21 cellular contexts compared by ENCODE assay signal in genomic region chr16:69941251-69942098, GRCh38. TPM values are rescaled to one million over a fixed set of nuclear protein-coding genes. Genes with fewer than 3 reads are reported as not detected.
A peak's percentile ranks its signal among the peaks of the same experiment; 100 is the strongest.
DNase-seq lines count a peak whose midpoint lies in the region; ATAC-seq, FAIRE-seq and TF ChIP-seq lines count a peak whose summit lies in the region.
"Had no signal": no experiment of that assay in that cellular context is flagged by ENCODE, and none has a peak within 500 bp of the region (broad histone marks: within the 10 kb centered on the region; RNA-seq: fewer than 3 reads in every experiment).

No MANE protein-coding gene starts in this region.

- TF ChIP-seq POLR2A in H1 (IDR thresholded peaks at IDR 0.05; ENCODE audit: control extremely low read depth in 1 of 2, low read depth in 2 of 2, low read length in 2 of 2) = no peak

- H3K18ac ChIP-seq in H9 (ENCODE audit: insufficient read length, low read depth, low read length) (no peak overlapping the region), H1 (ENCODE audit: extremely low read depth, low read length) (peak overlapping the region; percentile 6; the same call in 1 of the 2 replicates)

- H4K8ac ChIP-seq in H9 (replicated peaks; ENCODE audit: insufficient read length, low read depth, low read length) (no peak overlapping the region), H1 (ENCODE audit: extremely low read depth, insufficient read depth, low read length) (no peak overlapping the region; the same call in 1 of the 2 replicates)

- H4K20me1 ChIP-seq in H9 (ENCODE audit: control insufficient read depth, insufficient read depth, insufficient read length) (no peaks in the 10 kb centered on the region), H1 (replicated peaks in 1 of 2; ENCODE audit: control insufficient read depth in 1 of 2, insufficient read depth in 2 of 2, low read length in 2 of 2) (no peaks in the 10 kb centered on the region)

- H3K56ac ChIP-seq in H9 (ENCODE audit: insufficient read length, low read depth, low read length) (no peak overlapping the region), H1 (replicated peaks; ENCODE audit: insufficient read length, low read depth, low read length) (no peak overlapping the region)

- H2BK120ac ChIP-seq in H9 (ENCODE audit: low read depth, low read length, poor library complexity, severe bottlenecking) = no peak overlapping the region
- no peak overlapping the region for H2BK120ac ChIP-seq in H1 (replicated peaks; ENCODE audit: low read depth, low read length)

- peaks cover 7 to 25% (median 21%) of the 10 kb centered on the region in 3 experiments; a peak in 6 of 7 replicates for H3K36me3 Mint-ChIP-seq in H9 (ENCODE audit: insufficient read depth in 1 of 3, low read depth in 3 of 3)
- H3K36me3 Mint-ChIP-seq in activated T-cell treated with anti-CD3 and anti-CD28 coated beads, Interleukin-2, amount 50 U/mL, for 24 hours (ENCODE audit: low read depth) = peaks cover 53% of the 10 kb centered on the region

- no peak for TF ChIP-seq RAD21 in H1 (IDR thresholded peaks at IDR 0.05 in 1 of 2, conservative IDR thresholded peaks at IDR 0.05 in 1 of 2; ENCODE audit: low read depth in 2 of 2, low read length in 2 of 2)

- H2BK15ac ChIP-seq in H9 (ENCODE audit: low read depth, low read length) (peak overlapping the region; percentile 71; the same call in 1 of the 2 replicates), H1 (ENCODE audit: low read length) (no peak overlapping the region; the same call in 1 of the 2 replicates)

- peaks cover 14% of the 10 kb centered on the region in 2 experiments for H3K4me1 Mint-ChIP-seq in H9
- H3K4me1 Mint-ChIP-seq in activated T-cell treated with anti-CD3 and anti-CD28 coated beads, Interleukin-2, amount 50 U/mL, for 24 hours (ENCODE audit: low read depth) = no peaks in the 10 kb centered on the region
- H3K4me1 Mint-ChIP-seq: activated B cell treated with CpG ODN at 0.5 μM for 24 hours, B cell, T-helper 17 cell had no signal

- H3K4ac ChIP-seq in H9 (ENCODE audit: low read depth, low read length) (peak overlapping the region; percentile 73; the same call in 1 of the 2 replicates), H1 (replicated peaks; ENCODE audit: insufficient read length, low read depth, low read length) (no peak overlapping the region)

- H2BK12ac ChIP-seq in H9 (ENCODE audit: insufficient read length, low read depth, low read length) = no peak overlapping the region
- peak overlapping the region; percentile 96 for H2BK12ac ChIP-seq in H1 (ENCODE audit: low read depth, low read length)

- H3K9ac ChIP-seq in H9 (ENCODE audit: extremely low read depth, insufficient read length, low read length) (no peak overlapping the region), H1 (replicated peaks in 1 of 4; ENCODE audit: extremely low read depth in 1 of 4, low read depth in 3 of 4, low read length in 3 of 4) (peak overlapping the region in 1 of 4 experiments; percentile 1; a peak in 1 of 7 replicates)
- H3K9ac ChIP-seq: neural progenitor cell had no signal

- no peak overlapping the region for H3T11ph ChIP-seq in H9 (ENCODE audit: low read length)

- H3K27me3 ChIP-seq in H9 (ENCODE audit: insufficient read depth, low read length) = no peaks in the 10 kb centered on the region
- no peaks in the 10 kb centered on the region for H3K27me3 ChIP-seq in H1 (replicated peaks in 1 of 4; ENCODE audit: control insufficient read depth in 3 of 4, extremely low read depth in 1 of 4, insufficient read depth in 3 of 4, low read length in 3 of 4)
- no peaks in the 10 kb centered on the region for H3K27me3 ChIP-seq in lung (ENCODE audit: control insufficient read depth, insufficient read depth)
- no peaks in the 10 kb centered on the region for H3K27me3 ChIP-seq in thoracic aorta (replicated peaks; ENCODE audit: insufficient read depth)
- H3K27me3 ChIP-seq: neural progenitor cell had no signal

- peak overlapping the region; percentile 63; the same call in 1 of the 2 replicates for H3K14ac ChIP-seq in H9 (ENCODE audit: insufficient read depth, low read length)
- H3K14ac ChIP-seq in H1 (ENCODE audit: insufficient read length) = no peak overlapping the region

- no peak for FAIRE-seq in H1 (lab: Jason Lieb, UNC)
- FAIRE-seq: islet of Langerhans had no signal

- H3K27ac ChIP-seq in H9 (ENCODE audit: insufficient read length, low read depth, low read length) = no peak overlapping the region
- peak overlapping the region; percentile 18; the same call in 1 of the 2 replicates for H3K27ac ChIP-seq in H1 (ENCODE audit: low read depth, low read length)
- H3K27ac ChIP-seq in lung (ENCODE audit: low read depth in 1 of 2, low read length in 1 of 2) = peak overlapping the region in 1 of 2 donors; percentile 9
- peak overlapping the region; percentile 61 to 96 for H3K27ac ChIP-seq in thoracic aorta
- H3K27ac ChIP-seq: neural progenitor cell had no signal

- no peak for DNase-seq in H9
- no peak for DNase-seq in H1 (ENCODE audit: low read depth in 1 of 2, low spot score in 2 of 2)
- peak; percentile 40 for DNase-seq in lung (ENCODE audit: low spot score)
- DNase-seq in thoracic aorta (ENCODE audit: low spot score) = no peak
- no peak for DNase-seq in KG1 (lab: John Stamatoyannopoulos, UW)
- DNase-seq in SHP77 treated with DMSO at 0.1 percent for 48 hours (lab: John Stamatoyannopoulos, UW) = no peak
- no peak for DNase-seq in cortex of kidney (lab: John Stamatoyannopoulos, UW)
- DNase-seq in activated T-cell treated with anti-CD3 and anti-CD28 coated beads, Interleukin-2, amount 50 U/mL, for 24 hours = no peak
- DNase-seq: activated B cell treated with CpG ODN at 0.5 μM for 24 hours; activated CD8-positive, alpha-beta T cell treated with anti-CD3 and anti-CD28 coated beads, Interleukin-2, amount 10 ng/mL, durations not matched to agents 7 days and 5 days; central memory CD4-positive, alpha-beta T cell; effector CD8-positive, alpha-beta T cell; midbrain; NCI-H2081 treated with DMSO at 0.1 percent for 48 hours; NCI-H510A treated with DMSO at 0.1 percent for 48 hours; T-helper 17 cell had no signal

- H2BK5ac ChIP-seq in H9 (ENCODE audit: insufficient read length, low read length) = no peak overlapping the region
- peak overlapping the region; percentile 77 for H2BK5ac ChIP-seq in H1 (ENCODE audit: low read depth, low read length)

- POLR2A ChIA-PET in H1 (lab: Charles Lee; ENCODE audit: partially characterized antibody) = interaction anchor here (1.3 kb wide), 1 partner anchor 11 kb away, joined by 3 read pairs; no protein-coding TSS in a partner anchor

- H3K79me1 ChIP-seq in H9 (ENCODE audit: insufficient read depth, low read depth, low read length, poor library complexity, severe bottlenecking) (no peaks in the 10 kb centered on the region), H1 (ENCODE audit: low read depth, low read length) (no peaks in the 10 kb centered on the region; the same call in 1 of the 2 replicates)

- H3K4me3 ChIP-seq in H1 (ENCODE audit: extremely low read depth in 1 of 4, insufficient read depth in 2 of 4, low read depth in 3 of 4, low read length in 4 of 4) (no peak overlapping the region), lung (no peak overlapping the region), thoracic aorta (no peak overlapping the region)
- H3K4me3 ChIP-seq: HAP-1, neural progenitor cell had no signal

- H3K79me2 ChIP-seq in H9 (ENCODE audit: insufficient read depth, low read length) (no peaks in the 10 kb centered on the region), H1 (ENCODE audit: control insufficient read depth in 1 of 2, insufficient read depth in 2 of 2, low read length in 2 of 2) (no peaks in the 10 kb centered on the region)

- H2AFZ ChIP-seq in H9 (ENCODE audit: low read length) = no peak overlapping the region
- no peak overlapping the region for H2AFZ ChIP-seq in H1 (ENCODE audit: low read length)
- H2AFZ ChIP-seq: neural progenitor cell had no signal

- TF ChIP-seq EP300 in H1 (IDR thresholded peaks at IDR 0.05; ENCODE audit: borderline replicate concordance in 1 of 2, low read depth in 2 of 2, low read length in 2 of 2) = no peak

- peaks cover 2 to 16% (median 7%) of the 10 kb centered on the region in 4 experiments; a peak in 5 of 8 replicates for H3K36me3 ChIP-seq in H1 (ENCODE audit: control insufficient read depth in 2 of 4, insufficient read depth in 4 of 4, low read length in 3 of 4)
- peaks cover 3 to 46% of the 10 kb centered on the region in 2 donors for H3K36me3 ChIP-seq in lung (ENCODE audit: control insufficient read depth in 2 of 2, insufficient read depth in 2 of 2, low read length in 2 of 2)
- peaks cover 39% of the 10 kb centered on the region for H3K36me3 ChIP-seq in thoracic aorta
- H3K36me3 ChIP-seq: HAP-1, neural progenitor cell had no signal

- H3K23ac ChIP-seq in H9 (ENCODE audit: insufficient read length, low read depth, low read length) = no peak overlapping the region
- no peak overlapping the region for H3K23ac ChIP-seq in H1 (ENCODE audit: insufficient read length)

- H2BK20ac ChIP-seq in H9 (ENCODE audit: low read depth, low read length, poor library complexity, severe bottlenecking) (peak overlapping the region; percentile 26), H1 (ENCODE audit: low read length) (no peak overlapping the region; the same call in 1 of the 2 replicates)

- H4K91ac ChIP-seq in H9 (ENCODE audit: insufficient read length, low read depth, low read length) (peak overlapping the region; percentile 80), H1 (replicated peaks; ENCODE audit: insufficient read length, low read length) (no peak overlapping the region)

- ATAC-seq in lung (ENCODE audit: insufficient read depth, low FRiP score) (no peak), thoracic aorta (ENCODE audit: insufficient number of reproducible peaks, low FRiP score, low read depth) (peak; percentile 25)
- ATAC-seq: activated CD8-positive, alpha-beta T cell treated with anti-CD3 and anti-CD28 coated beads, Interleukin-2, amount 10 ng/mL, durations not matched to agents 7 days and 5 days; T-helper 17 cell had no signal

- no peak for TF ChIP-seq CTCF in H9 (conservative IDR thresholded peaks at IDR 0.05)
- TF ChIP-seq CTCF in H1 (IDR thresholded peaks at IDR 0.05; ENCODE audit: control extremely low read depth in 1 of 3, insufficient read depth in 1 of 3, low read depth in 1 of 3, low read length in 3 of 3) = no peak
- no peak for TF ChIP-seq CTCF in lung (IDR thresholded peaks at IDR 0.05; ENCODE audit: control extremely low read depth, extremely low read depth)
- no peak for TF ChIP-seq CTCF in thoracic aorta (IDR thresholded peaks at IDR 0.05)

- H3K4me3 Mint-ChIP-seq in H9 = no peak overlapping the region
- H3K4me3 Mint-ChIP-seq in activated T-cell treated with anti-CD3 and anti-CD28 coated beads, Interleukin-2, amount 50 U/mL, for 24 hours = no peak overlapping the region
- H3K4me3 Mint-ChIP-seq: activated B cell treated with CpG ODN at 0.5 μM for 24 hours; activated CD8-positive, alpha-beta T cell treated with anti-CD3 and anti-CD28 coated beads, Interleukin-2, amount 10 ng/mL, durations not matched to agents 7 days and 5 days; B cell; neural progenitor cell; stimulated activated naive CD8-positive, alpha-beta T cell treated with anti-CD3 and anti-CD28 coated beads, Interleukin-15, Interleukin-2, amounts not matched to agents 100 ng/mL and 50 ng/mL, for 24 hours; T-helper 17 cell had no signal

- CTCF ChIA-PET in H1 (lab: Charles Lee; ENCODE audit: partially characterized antibody) = interaction anchor here (0.9 to 5.8 kb wide), 4 partner anchors 8 to 145 kb away, joined by 3 to 44 read pairs (median 6); no protein-coding TSS in a partner anchor

- H4K5ac ChIP-seq in H9 (ENCODE audit: insufficient read length, low read depth, low read length) (no peak overlapping the region), H1 (ENCODE audit: insufficient read length, low read depth, low read length) (no peak overlapping the region)

- H3K27me3 Mint-ChIP-seq in H9 (ENCODE audit: low read depth) = no peaks in the 10 kb centered on the region
- H3K27me3 Mint-ChIP-seq in activated T-cell treated with anti-CD3 and anti-CD28 coated beads, Interleukin-2, amount 50 U/mL, for 24 hours = no peaks in the 10 kb centered on the region
- H3K27me3 Mint-ChIP-seq: activated B cell treated with CpG ODN at 0.5 μM for 24 hours; B cell; stimulated activated naive CD8-positive, alpha-beta T cell treated with anti-CD3 and anti-CD28 coated beads, Interleukin-15, Interleukin-2, amounts not matched to agents 100 ng/mL and 50 ng/mL, for 24 hours; T-helper 17 cell had no signal

- H2AK5ac ChIP-seq in H9 (ENCODE audit: insufficient read length, low read length) (no peak overlapping the region), H1 (ENCODE audit: low read depth, low read length) (peak overlapping the region; percentile 13; the same call in 1 of the 2 replicates)

- H3K4me1 ChIP-seq in H9 (ENCODE audit: insufficient read depth, low read length) (no peaks in the 10 kb centered on the region; the same call in 1 of the 2 replicates), H1 (replicated peaks in 1 of 4; ENCODE audit: control insufficient read depth in 3 of 4, insufficient read depth in 4 of 4, low read length in 3 of 4) (peaks cover 0 to 6% (median 1%) of the 10 kb centered on the region in 4 experiments; a peak in 3 of 7 replicates), lung (ENCODE audit: control insufficient read depth in 2 of 2, insufficient read depth in 2 of 2, low read length in 2 of 2) (peaks cover 0 to 3% of the 10 kb centered on the region in 2 donors), thoracic aorta (ENCODE audit: control insufficient read depth in 1 of 2, low read depth in 2 of 2) (peaks cover 6 to 66% of the 10 kb centered on the region in 2 donors)
- H3K4me1 ChIP-seq: HAP-1 had no signal

- H3K9me3 ChIP-seq in H9 (ENCODE audit: control insufficient read depth, low read depth, low read length) (no peaks in the 10 kb centered on the region), H1 (ENCODE audit: insufficient read depth in 2 of 2, low read depth in 1 of 2, low read length in 1 of 2) (no peaks in the 10 kb centered on the region), lung (ENCODE audit: control insufficient read depth in 2 of 2, insufficient read depth in 1 of 2, low read length in 1 of 2) (no peaks in the 10 kb centered on the region), thoracic aorta (no peaks in the 10 kb centered on the region)
- H3K9me3 ChIP-seq: HAP-1 had no signal

- peak overlapping the region; percentile 82 to 95 (median 93); a peak in 6 of 7 replicates for H3K27ac Mint-ChIP-seq in H9
- no peak overlapping the region for H3K27ac Mint-ChIP-seq in activated T-cell treated with anti-CD3 and anti-CD28 coated beads, Interleukin-2, amount 50 U/mL, for 24 hours
- H3K27ac Mint-ChIP-seq: activated B cell treated with CpG ODN at 0.5 μM for 24 hours; activated CD8-positive, alpha-beta T cell treated with anti-CD3 and anti-CD28 coated beads, Interleukin-2, amount 10 ng/mL, durations not matched to agents 7 days and 5 days; B cell; stimulated activated naive CD8-positive, alpha-beta T cell treated with anti-CD3 and anti-CD28 coated beads, Interleukin-15, Interleukin-2, amounts not matched to agents 100 ng/mL and 50 ng/mL, for 24 hours; T-helper 17 cell had no signal

- no peaks in the 10 kb centered on the region; a peak in 1 of 5 replicates for H3K9me3 Mint-ChIP-seq in H9
- no peaks in the 10 kb centered on the region for H3K9me3 Mint-ChIP-seq in activated T-cell treated with anti-CD3 and anti-CD28 coated beads, Interleukin-2, amount 50 U/mL, for 24 hours
- H3K9me3 Mint-ChIP-seq: activated B cell treated with CpG ODN at 0.5 μM for 24 hours; neural progenitor cell; stimulated activated naive CD8-positive, alpha-beta T cell treated with anti-CD3 and anti-CD28 coated beads, Interleukin-15, Interleukin-2, amounts not matched to agents 100 ng/mL and 50 ng/mL, for 24 hours had no signal

- H3K4me2 ChIP-seq in H9 (ENCODE audit: insufficient read depth, insufficient read length, low read length) = no peak overlapping the region
- H3K4me2 ChIP-seq in H1 (ENCODE audit: insufficient read depth in 1 of 2, low read depth in 2 of 2, low read length in 2 of 2) = no peak overlapping the region
- H3K4me2 ChIP-seq: neural progenitor cell had no signal

- WGBS in H9 (ENCODE audit: extremely low coverage, insufficient read length, low lambda C conversion rate) = no CpG with 5 or more reads among the region's 28 CpGs
- 96% methylated on average over 28 of the region's 28 CpGs; no CpG with 5 or more reads in 1 of the 2 experiments for WGBS in H1 (ENCODE audit: extremely low coverage in 1 of 2, insufficient coverage in 1 of 2, insufficient read length in 1 of 2, insufficient replicate concordance in 2 of 2, low coverage in 1 of 2, low lambda C conversion rate in 2 of 2, missing lambda C conversion rate in 1 of 2), 2 experiments
- WGBS in lung, 2 donors = 83 to 87% methylated on average over 28 of the region's 28 CpGs

- H3K23me2 ChIP-seq in H9 (ENCODE audit: insufficient read length, low read depth, low read length, poor library complexity, severe bottlenecking) (no peaks in the 10 kb centered on the region), H1 (ENCODE audit: low read depth, low read length) (no peaks in the 10 kb centered on the region; the same call in 1 of the 2 replicates)

RNA-seq across cellular contexts. Expression of gene CLEC18A, which starts 9.7 kb away (rescaled TPM):
- total RNA-seq in H9 (2021) = 0.75 and 1.6 TPM in 2 replicates
- total RNA-seq in H1 (2021; fragmentation: NEBNext Ultra II Directional; extraction: Animal tissue kit (Norgen Biotek cat#: 25700)) = 0.92 and 1.4 TPM in 2 replicates
- 1.3 and 1.9 TPM in 2 replicates for polyA plus RNA-seq in H1 (2011; rRNA removed)
- polyA plus RNA-seq in H1 (2011; cell fraction: cytosol; rRNA removed) = 1.5 TPM
- 7.4 TPM for polyA plus RNA-seq in H1 (2011; cell fraction: nucleus; rRNA removed)
- 0.80 to 1.1 TPM (median 0.95 TPM) in 4 replicates for polyA plus RNA-seq in H1 (2012, experiment 1 of 2)
- 0.87 TPM for polyA plus RNA-seq in H1 (2012, experiment 2 of 2)
- polyA plus RNA-seq in H1 (2013, experiment 1 of 2) = 0.57 TPM
- polyA plus RNA-seq in H1 (2013, experiment 2 of 2) = 0.48 TPM
- 0.59 and 3.2 TPM in 2 replicates for polyA minus RNA-seq in H1 (2011; rRNA and poly(A)+ RNA removed)
- polyA minus RNA-seq in H1 (2011; cell fraction: cytosol; rRNA and poly(A)+ RNA removed) = 2.3 TPM
- 2.3 TPM for polyA minus RNA-seq in H1 (2011; cell fraction: nucleus; rRNA and poly(A)+ RNA removed)
- total RNA-seq in lung = 1 to 10 TPM; 1.4 to 1.6 TPM
- polyA plus RNA-seq in lung = 1 to 10 TPM; 1.2 to 2.9 TPM
- 10 to 100 TPM; 12.4 to 21.9 TPM for total RNA-seq in thoracic aorta
